ENCODE assay signal across 23 cellular contexts in the genomic region with DNA sequence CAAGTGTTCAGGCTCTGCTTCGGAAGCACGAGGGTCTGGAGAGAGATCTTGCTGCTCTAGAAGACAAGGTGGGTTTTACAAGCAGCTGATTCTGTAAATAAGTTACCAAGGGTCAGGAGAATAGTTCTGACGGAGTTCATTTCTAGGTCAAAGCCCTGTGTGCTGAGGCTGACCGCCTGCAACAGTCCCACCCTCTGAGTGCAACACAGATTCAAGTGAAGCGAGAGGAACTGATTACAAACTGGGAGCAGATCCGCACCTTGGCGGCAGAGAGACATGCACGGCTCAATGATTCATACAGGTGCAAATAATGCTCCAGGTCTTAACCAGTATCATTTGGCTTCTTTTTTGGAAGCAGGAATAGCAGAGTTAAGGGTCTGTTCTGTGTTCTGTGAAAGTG.
"Had no signal": no experiment of that assay in that cellular context is flagged by ENCODE, and none has a peak within 500 bp of the region (broad histone marks: within the 10 kb centered on the region; RNA-seq: fewer than 3 reads in every experiment).

No MANE protein-coding gene starts in this region.

- H3K9me3 Mint-ChIP-seq: activated B cell treated with CpG ODN at 0.5 μM for 24 hours; activated CD4-positive, alpha-beta memory T cell treated with anti-CD3 and anti-CD28 coated beads for 36 hours; activated naive CD8-positive, alpha-beta T cell treated with anti-CD3 and anti-CD28 coated beads, Interleukin-2, amount 10 ng/mL, durations not matched to agents 7 days and 5 days; activated T-helper 2 cell treated with anti-CD3 and anti-CD28 coated beads, Interferon-gamma antibody, Interleukin-2, Interleukin-4, amounts not matched to agents 10 μg/mL and 5 μg/mL and 100 μg/mL, durations not matched to agents 14 hours and 24 hours and 36 hours; brain; natural killer cell; T-cell had no signal

- H3K4me3 Mint-ChIP-seq: activated B cell treated with CpG ODN at 0.5 μM for 24 hours; activated CD4-positive, alpha-beta memory T cell treated with anti-CD3 and anti-CD28 coated beads for 36 hours; activated naive CD8-positive, alpha-beta T cell treated with anti-CD3 and anti-CD28 coated beads, Interleukin-2, amount 10 ng/mL, durations not matched to agents 7 days and 5 days; brain; natural killer cell; T-cell had no signal

- H3K27ac ChIP-seq: esophagus muscularis mucosa, gastroesophageal sphincter, heart left ventricle, parathyroid adenoma, spleen had no signal

- H3K27me3 Mint-ChIP-seq: activated B cell treated with CpG ODN at 0.5 μM for 24 hours; activated CD4-positive, alpha-beta memory T cell treated with anti-CD3 and anti-CD28 coated beads for 36 hours; activated naive CD8-positive, alpha-beta T cell treated with anti-CD3 and anti-CD28 coated beads, Interleukin-2, amount 10 ng/mL, durations not matched to agents 7 days and 5 days; brain; T-cell had no signal

- H3K27ac Mint-ChIP-seq: activated B cell treated with CpG ODN at 0.5 μM for 24 hours; activated CD4-positive, alpha-beta memory T cell treated with anti-CD3 and anti-CD28 coated beads for 36 hours; activated naive CD8-positive, alpha-beta T cell treated with anti-CD3 and anti-CD28 coated beads, Interleukin-2, amount 10 ng/mL, durations not matched to agents 7 days and 5 days; activated T-helper 2 cell treated with anti-CD3 and anti-CD28 coated beads, Interferon-gamma antibody, Interleukin-2, Interleukin-4, amounts not matched to agents 10 μg/mL and 5 μg/mL and 100 μg/mL, durations not matched to agents 14 hours and 24 hours and 36 hours had no signal

- H3K4me1 ChIP-seq: parathyroid adenoma had no signal

- ATAC-seq: gastroesophageal sphincter; heart left ventricle; natural killer cell; SK-N-SH treated with all-trans-retinoic acid at 6 μM for 48 hours; stimulated activated naive CD8-positive, alpha-beta T cell treated with anti-CD3 and anti-CD28 coated beads, Interleukin-15, Interleukin-2, amounts not matched to agents 100 U/mL and 50 U/mL, for 24 hours; T-cell had no signal

- H3K9ac ChIP-seq: parathyroid adenoma had no signal

- H3K9me3 ChIP-seq: esophagus muscularis mucosa, gastroesophageal sphincter, heart left ventricle, spleen had no signal

- H3K27me3 ChIP-seq: esophagus muscularis mucosa, gastroesophageal sphincter, heart left ventricle, spleen had no signal

- DNase-seq: activated B cell treated with CpG ODN at 0.5 μM for 24 hours; activated CD4-positive, alpha-beta memory T cell treated with anti-CD3 and anti-CD28 coated beads for 36 hours; activated CD4-positive, alpha-beta T cell treated with anti-CD3 and anti-CD28 coated beads for 4 hours; activated naive CD4-positive, alpha-beta T cell treated with Interleukin-2 at 50 U/mL for 16 hours; activated naive CD8-positive, alpha-beta T cell treated with anti-CD3 and anti-CD28 coated beads, Interleukin-2, amount 10 ng/mL, durations not matched to agents 7 days and 5 days; activated T-cell treated with anti-CD3 and anti-CD28 coated beads for 4 hours; central memory CD4-positive, alpha-beta T cell; cortex of kidney; heart left ventricle; kidney glomerular epithelial cell; mesendoderm; natural killer cell; spleen; stimulated activated naive CD8-positive, alpha-beta T cell treated with anti-CD3 and anti-CD28 coated beads, Interleukin-15, Interleukin-2, amounts not matched to agents 100 U/mL and 50 U/mL, for 24 hours; T-cell; T-helper 9 cell; trophoblast cell had no signal

- H3K4me1 Mint-ChIP-seq: activated B cell treated with CpG ODN at 0.5 μM for 24 hours had no signal

- H3K4me3 ChIP-seq: esophagus muscularis mucosa, gastroesophageal sphincter, heart left ventricle, spleen had no signal
